24 cellular contexts compared by ENCODE assay signal in genomic region chr6:163630575-163630974, GRCh38.
"Had no signal": no experiment of that assay in that cellular context is flagged by ENCODE, and none has a peak within 500 bp of the region (broad histone marks: within the 10 kb centered on the region; RNA-seq: fewer than 3 reads in every experiment).

No MANE protein-coding gene starts in this region.

- H3K4me3 ChIP-seq: dorsolateral prefrontal cortex, mucosa of descending colon, prostate gland, right lobe of liver, suprapubic skin, thyroid gland, vagina had no signal

- H3K27ac ChIP-seq: dorsolateral prefrontal cortex, parathyroid adenoma, prostate gland, right lobe of liver, suprapubic skin, thyroid gland, vagina had no signal

- H3K9me3 ChIP-seq: mucosa of descending colon, prostate gland, right lobe of liver, suprapubic skin, thyroid gland, vagina had no signal

- H3K79me2 ChIP-seq: parathyroid adenoma had no signal

- FAIRE-seq: colon, frontal cortex, keratinocyte, small intestine had no signal

- H3K4me1 ChIP-seq: parathyroid adenoma, prostate gland, right lobe of liver, suprapubic skin, thyroid gland, vagina had no signal

- H3K9ac ChIP-seq: parathyroid adenoma had no signal

- H3K36me3 ChIP-seq: prostate gland, right lobe of liver, suprapubic skin, thyroid gland, vagina had no signal

- DNase-seq: dorsolateral prefrontal cortex; effector CD4-positive, alpha-beta T cell; hypothalamus; immature natural killer cell; mesenchymal stem cell; mucosa of descending colon; naive B cell; right lobe of liver; small intestine; stimulated activated CD4-positive, alpha-beta T cell treated with anti-CD3 and anti-CD28 coated beads, Interleukin-12 subunit alpha, Interleukin-12 subunit beta, amount 100 ng/mL, for 4 hours; stimulated activated CD4-positive, alpha-beta T cell treated with anti-CD3 and anti-CD28 coated beads, Interleukin-1b, Interleukin-23, amount 100 ng/mL, for 48 hours; stimulated activated CD4-positive, alpha-beta T cell treated with anti-CD3 and anti-CD28 coated beads, Interleukin-4, amount 100 ng/mL, for 1 hour; stimulated activated CD8-positive, alpha-beta memory T cell treated with anti-CD3 and anti-CD28 coated beads, Interleukin-4, amount 100 ng/mL, for 48 hours; stimulated activated naive CD4-positive, alpha-beta T cell; stimulated activated naive CD8-positive, alpha-beta T cell treated with anti-CD3 and anti-CD28 coated beads, Interleukin-15, amount 100 ng/mL, for 72 hours; thyroid gland; trophoblast cell had no signal

- H2AFZ ChIP-seq: parathyroid adenoma had no signal

- H3K27me3 ChIP-seq: right lobe of liver, thyroid gland, vagina had no signal
